37 cellular contexts compared by ENCODE assay signal in genomic region chr19:19226204-19226603, GRCh38. TPM values are rescaled to one million over a fixed set of nuclear protein-coding genes. Genes with fewer than 3 reads are reported as not detected.
"Had no signal": no experiment of that assay in that cellular context is flagged by ENCODE, and none has a peak within 500 bp of the region (broad histone marks: within the 10 kb centered on the region; RNA-seq: fewer than 3 reads in every experiment).

No MANE protein-coding gene starts in this region.

- H3K4me3 ChIP-seq: body of pancreas, esophagus squamous epithelium, gastroesophageal sphincter had no signal

- H3K9me3 Mint-ChIP-seq: activated B cell treated with CpG ODN at 0.5 μM for 24 hours; activated CD8-positive, alpha-beta T cell treated with anti-CD3 and anti-CD28 coated beads for 36 hours; activated T-cell treated with anti-CD3 and anti-CD28 coated beads, Interleukin-2, amount 50 U/mL, for 4 hours; activated T-helper 17 cell treated with anti-CD3 and anti-CD28 coated beads, Interleukin-2, amount 50 U/mL, for 72 hours; T-cell; T-helper 1 cell treated with Interleukin-12 subunit alpha and Interleukin-12 subunit beta and Interleukin-4 antibody, amounts not matched to agents 30 μg/mL and 1 μg/mL, for 36 hours; T-helper 2 cell treated with Interferon-gamma antibody and Interleukin-4, amounts not matched to agents 5 μg/mL and 100 μg/mL, for 36 hours had no signal

- FAIRE-seq: colon, endometrium, endothelial cell of umbilical vein had no signal

- H3K4me1 Mint-ChIP-seq: activated T-helper 17 cell treated with anti-CD3 and anti-CD28 coated beads, Interleukin-2, amount 50 U/mL, for 72 hours had no signal

- H3K27ac Mint-ChIP-seq: activated B cell treated with CpG ODN at 0.5 μM for 24 hours; activated CD8-positive, alpha-beta T cell treated with anti-CD3 and anti-CD28 coated beads for 36 hours; activated naive CD8-positive, alpha-beta T cell; activated T-helper 17 cell treated with anti-CD3 and anti-CD28 coated beads, Interleukin-2, amount 50 U/mL, for 72 hours; T-cell; T-helper 1 cell treated with Interleukin-12 subunit alpha and Interleukin-12 subunit beta and Interleukin-4 antibody, amounts not matched to agents 30 μg/mL and 1 μg/mL, for 36 hours; T-helper 2 cell treated with Interferon-gamma antibody and Interleukin-4, amounts not matched to agents 5 μg/mL and 100 μg/mL, for 36 hours had no signal

- H3K4me3 Mint-ChIP-seq: activated B cell treated with CpG ODN at 0.5 μM for 24 hours; activated CD8-positive, alpha-beta T cell treated with anti-CD3 and anti-CD28 coated beads for 36 hours; activated naive CD8-positive, alpha-beta T cell; activated T-cell treated with anti-CD3 and anti-CD28 coated beads, Interleukin-2, amount 50 U/mL, for 4 hours; T-helper 1 cell treated with Interleukin-12 subunit alpha and Interleukin-12 subunit beta and Interleukin-4 antibody, amounts not matched to agents 30 μg/mL and 1 μg/mL, for 36 hours; T-helper 2 cell treated with Interferon-gamma antibody and Interleukin-4, amounts not matched to agents 5 μg/mL and 100 μg/mL, for 36 hours had no signal

- DNase-seq: activated B cell treated with CpG ODN at 0.5 μM for 24 hours; activated CD4-positive, alpha-beta T cell treated with anti-CD3 and anti-CD28 coated beads for 48 hours; activated CD4-positive, alpha-beta T cell treated with anti-CD3 and anti-CD28 coated beads, Interleukin-2, amount 50 U/mL, for 1 hour; activated CD4-positive, alpha-beta T cell treated with anti-CD3 and anti-CD28 coated beads, Interleukin-2, amount 50 U/mL, for 48 hours; activated CD8-positive, alpha-beta memory T cell treated with anti-CD3 and anti-CD28 coated beads for 24 hours; activated CD8-positive, alpha-beta T cell treated with anti-CD3 and anti-CD28 coated beads for 36 hours; activated effector memory CD4-positive, alpha-beta T cell treated with Interleukin-2 at 50 U/mL for 16 hours; activated gamma-delta T cell treated with Interleukin-2 at 50 U/mL for 16 hours; activated naive CD4-positive, alpha-beta T cell treated with anti-CD3 and anti-CD28 coated beads, Interleukin-2, amount 50 U/mL, for 16 hours; activated naive CD4-positive, alpha-beta T cell treated with Interleukin-2 at 50 U/mL for 16 hours; activated T-cell treated with anti-CD3 and anti-CD28 coated beads, Interleukin-2, amount 50 U/mL, for 4 hours; amniotic stem cell; anterior cingulate cortex; body of pancreas; caudate nucleus; cortex of kidney; effector CD8-positive, alpha-beta T cell; esophagus squamous epithelium; foreskin melanocyte; T-cell; T1000; WERI-Rb-1 had no signal

- H3K36me3 ChIP-seq: esophagus squamous epithelium, gastroesophageal sphincter, WERI-Rb-1 had no signal

- H3K27ac ChIP-seq: body of pancreas, epithelial cell of prostate, esophagus squamous epithelium, gastroesophageal sphincter had no signal

- ATAC-seq: activated CD4-positive, CD25-positive, alpha-beta regulatory T cell treated with anti-CD3 and anti-CD28 coated beads, Interleukin-2, amount 50 U/mL, for 24 hours; body of pancreas; gastroesophageal sphincter had no signal

- H3K9me3 ChIP-seq: body of pancreas, esophagus squamous epithelium, gastroesophageal sphincter had no signal

- H3K27me3 ChIP-seq: body of pancreas had no signal

- H3K36me3 Mint-ChIP-seq: activated naive CD8-positive, alpha-beta T cell; T-cell had no signal

RNA-seq across cellular contexts. Expression of gene NCAN, which starts 14.4 kb away (rescaled TPM):
- total RNA-seq: activated B cell treated with CpG ODN at 0.5 μM for 24 hours; activated CD8-positive, alpha-beta T cell treated with anti-CD3 and anti-CD28 coated beads for 36 hours; activated T-helper 17 cell treated with anti-CD3 and anti-CD28 coated beads, Interleukin-2, amount 50 U/mL, for 72 hours; body of pancreas; chondrocyte; endothelial cell of umbilical vein; esophagus squamous epithelium; fibroblast of villous mesenchyme; glomerular endothelial cell had no signal
- polyA plus RNA-seq: endothelial cell of umbilical vein, fibroblast of lung had no signal

RNA-seq across cellular contexts. Expression of gene TM6SF2, which starts 46.9 kb away (rescaled TPM):
- total RNA-seq: activated B cell treated with CpG ODN at 0.5 μM for 24 hours; activated CD8-positive, alpha-beta T cell treated with anti-CD3 and anti-CD28 coated beads for 36 hours; activated T-cell treated with anti-CD3 and anti-CD28 coated beads, Interleukin-2, amount 50 U/mL, for 4 hours; activated T-helper 17 cell treated with anti-CD3 and anti-CD28 coated beads, Interleukin-2, amount 50 U/mL, for 72 hours; body of pancreas; dermis microvascular lymphatic vessel endothelial cell; endothelial cell of umbilical vein; gastroesophageal sphincter; glomerular endothelial cell; T-cell had no signal
